ENCODE assay signal across 9 cellular contexts in the genomic region with DNA sequence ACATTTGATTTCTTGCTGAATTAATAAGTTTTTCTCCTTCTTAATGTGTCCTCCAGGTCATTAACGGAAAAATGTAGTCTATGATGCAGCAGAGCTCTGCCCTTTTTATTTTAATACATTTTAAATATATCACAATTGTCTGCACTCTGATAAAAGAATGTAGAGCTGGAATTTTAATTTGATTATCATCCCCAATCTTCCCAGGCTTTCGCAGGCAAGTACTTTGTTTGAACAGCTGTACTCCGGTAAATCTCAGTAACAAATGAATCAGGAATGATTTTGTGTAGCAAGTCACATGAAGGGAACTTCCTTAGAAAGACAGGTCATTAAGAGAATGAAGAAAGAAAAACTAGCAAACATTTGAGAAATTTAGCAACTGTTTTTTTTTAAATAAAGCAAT.
DNase-seq lines count a peak whose midpoint lies in the region; ATAC-seq, FAIRE-seq and TF ChIP-seq lines count a peak whose summit lies in the region.
"Had no signal": no experiment of that assay in that cellular context is flagged by ENCODE, and none has a peak within 500 bp of the region (broad histone marks: within the 10 kb centered on the region; RNA-seq: fewer than 3 reads in every experiment).

No MANE protein-coding gene starts in this region.

- no peaks in the 10 kb centered on the region for H4K20me1 ChIP-seq in endothelial cell of umbilical vein (replicated peaks; ENCODE audit: control insufficient read depth, extremely low read depth, insufficient read depth, low read length)

- CTCF ChIA-PET in endothelial cell of umbilical vein (lab: Charles Lee), result interaction anchor here (0.8 to 3.2 kb wide), 9 partner anchors 9 to 1177 kb away, joined by 3 to 28 read pairs (median 4); no protein-coding TSS in a partner anchor

- H3K9me3 ChIP-seq in HUES48 (ENCODE audit: control insufficient read depth, insufficient read depth, low read length), result no peaks in the 10 kb centered on the region
- H3K9me3 ChIP-seq in endothelial cell of umbilical vein (replicated peaks; ENCODE audit: control insufficient read depth, insufficient read depth, low read length), result no peaks in the 10 kb centered on the region
- no peaks in the 10 kb centered on the region for H3K9me3 ChIP-seq in esophagus squamous epithelium
- H3K9me3 ChIP-seq: thyroid gland had no signal

- DNase-seq in NCI-H82 treated with DMSO at 0.1 percent for 48 hours (lab: John Stamatoyannopoulos, UW; ENCODE audit: unreplicated experiment), result peak; percentile 45
- DNase-seq in endothelial cell of umbilical vein (ENCODE audit: low read depth, low spot score), result peak; percentile 86
- DNase-seq in osteocyte (ENCODE audit: extremely low spot score, unreplicated experiment), result no peak
- DNase-seq in natural killer cell treated with Interleukin-12 subunit alpha and Interleukin-12 subunit beta and Interleukin-15 and Interleukin-18, amount 100 ng/mL, for 72 hours (ENCODE audit: low spot score), result no peak
- no peak for DNase-seq in activated T-cell treated with anti-CD3 and anti-CD28 coated beads, Interleukin-2, amount 50 U/mL, for 1 hour
- DNase-seq in esophagus squamous epithelium (lab: John Stamatoyannopoulos, UW), result no peak
- DNase-seq: T-helper 9 cell, thyroid gland had no signal

- H3K27me3 ChIP-seq in HUES48 (ENCODE audit: control insufficient read depth, insufficient read depth, low read length) (no peaks in the 10 kb centered on the region), endothelial cell of umbilical vein (ENCODE audit: control insufficient read depth in 2 of 2, insufficient read depth in 2 of 2, low read length in 2 of 2) (no peaks in the 10 kb centered on the region), esophagus squamous epithelium (no peaks in the 10 kb centered on the region)
- H3K27me3 ChIP-seq: thyroid gland had no signal

- no peak for TF ChIP-seq CTCF in endothelial cell of umbilical vein (IDR thresholded peaks at IDR 0.05; ENCODE audit: extremely low read depth in 1 of 2, insufficient read depth in 1 of 2, low read depth in 1 of 2, low read length in 2 of 2)
- no peak for TF ChIP-seq CTCF in osteocyte (IDR thresholded peaks at IDR 0.05)
- TF ChIP-seq CTCF in esophagus squamous epithelium (IDR thresholded peaks at IDR 0.05), result no peak

- peak overlapping the region; percentile 75 for H3K27ac Mint-ChIP-seq in osteocyte (ENCODE audit: unreplicated experiment)
- H3K27ac Mint-ChIP-seq in natural killer cell treated with Interleukin-12 subunit alpha and Interleukin-12 subunit beta and Interleukin-15 and Interleukin-18, amount 100 ng/mL, for 72 hours, result no peak overlapping the region

- H3K4me3 ChIP-seq in HUES48 (ENCODE audit: low read depth, low read length) (peak overlapping the region; percentile 42), endothelial cell of umbilical vein (replicated peaks in 1 of 3; ENCODE audit: insufficient read depth in 1 of 3, low read depth in 1 of 3, low read length in 3 of 3) (peak overlapping the region in 1 of 3 experiments; percentile 34), esophagus squamous epithelium (no peak overlapping the region)
- H3K4me3 ChIP-seq: thyroid gland had no signal

- H3K79me2 ChIP-seq in endothelial cell of umbilical vein (ENCODE audit: control insufficient read depth, insufficient read depth, low read length), result peaks cover 33% of the 10 kb centered on the region

- peak overlapping the region; percentile 7; the same call in 1 of the 2 replicates for H3K9ac ChIP-seq in HUES48 (ENCODE audit: low read depth, low read length)
- peak overlapping the region; percentile 85 for H3K9ac ChIP-seq in endothelial cell of umbilical vein (replicated peaks; ENCODE audit: extremely low read depth, insufficient read depth, low read length)

- no peaks in the 10 kb centered on the region for H3K27me3 Mint-ChIP-seq in osteocyte (ENCODE audit: unreplicated experiment)
- peaks cover 3 to 23% of the 10 kb centered on the region in 2 donors for H3K27me3 Mint-ChIP-seq in natural killer cell treated with Interleukin-12 subunit alpha and Interleukin-12 subunit beta and Interleukin-15 and Interleukin-18, amount 100 ng/mL, for 72 hours

- POLR2A ChIA-PET in endothelial cell of umbilical vein (lab: Charles Lee), result interaction anchor here (1.4 to 2.9 kb wide), 2 partner anchors 29 to 147 kb away, joined by 4 to 11 read pairs; a partner anchor contains a TSS

- intact Hi-C loops in endothelial cell of umbilical vein (cut with micrococcal nuclease) (loop anchor here (1.0 to 10.0 kb wide), 7 partner anchors 72 to 1087 kb away; no protein-coding TSS in a partner anchor), esophagus squamous epithelium (cut with DNase I) (no loop called here)

- H3K27ac ChIP-seq in HUES48 (ENCODE audit: low read depth, low read length), result peak overlapping the region; percentile 97
- H3K27ac ChIP-seq in endothelial cell of umbilical vein (ENCODE audit: insufficient read depth, low read depth, low read length), result peak overlapping the region; percentile 95
- H3K27ac ChIP-seq in esophagus squamous epithelium, result peak overlapping the region in 2 of 4 donors; percentile 33 to 66
- H3K27ac ChIP-seq: thyroid gland had no signal

- BruUV-seq in endothelial cell of umbilical vein (replicated peaks; lab: Mats Ljungman, UMichigan), result no TSS peak

- no peak for ATAC-seq in natural killer cell treated with Interleukin-12 subunit alpha and Interleukin-12 subunit beta and Interleukin-15 and Interleukin-18, amount 100 ng/mL, for 72 hours

- 50 to 66% methylated on average over 3 of the region's 3 CpGs for WGBS in esophagus squamous epithelium, 2 donors

- TF ChIP-seq POLR2A in endothelial cell of umbilical vein (IDR thresholded peaks at IDR 0.05; ENCODE audit: low read depth, low read length) (no peak), esophagus squamous epithelium (IDR thresholded peaks at IDR 0.05) (no peak)

- no peak overlapping the region for H3K4me3 Mint-ChIP-seq in osteocyte (ENCODE audit: unreplicated experiment)
- no peak overlapping the region for H3K4me3 Mint-ChIP-seq in natural killer cell treated with Interleukin-12 subunit alpha and Interleukin-12 subunit beta and Interleukin-15 and Interleukin-18, amount 100 ng/mL, for 72 hours

- dilution Hi-C loops in endothelial cell of umbilical vein (cut with MboI; ENCODE audit: extremely low pct_ligation_motif_present, low sequenced_read_pairs), result no loop called here

- H3K9me3 Mint-ChIP-seq in osteocyte (ENCODE audit: unreplicated experiment), result no peaks in the 10 kb centered on the region
- H3K9me3 Mint-ChIP-seq in natural killer cell treated with Interleukin-12 subunit alpha and Interleukin-12 subunit beta and Interleukin-15 and Interleukin-18, amount 100 ng/mL, for 72 hours, result no peaks in the 10 kb centered on the region

- no peaks in the 10 kb centered on the region for H3K36me3 Mint-ChIP-seq in osteocyte (ENCODE audit: unreplicated experiment)
- H3K36me3 Mint-ChIP-seq in natural killer cell treated with Interleukin-12 subunit alpha and Interleukin-12 subunit beta and Interleukin-15 and Interleukin-18, amount 100 ng/mL, for 72 hours, result no peaks in the 10 kb centered on the region

- peak overlapping the region; percentile 95 for H3K4me2 ChIP-seq in endothelial cell of umbilical vein (ENCODE audit: insufficient read depth, low read length)

- no peak overlapping the region for H2AFZ ChIP-seq in endothelial cell of umbilical vein (ENCODE audit: low read depth, low read length)

- no peak for FAIRE-seq in endothelial cell of umbilical vein (lab: Jason Lieb, UNC)

- peaks cover 45% of the 10 kb centered on the region for H3K4me1 Mint-ChIP-seq in osteocyte (ENCODE audit: unreplicated experiment)
- no peaks in the 10 kb centered on the region for H3K4me1 Mint-ChIP-seq in natural killer cell treated with Interleukin-12 subunit alpha and Interleukin-12 subunit beta and Interleukin-15 and Interleukin-18, amount 100 ng/mL, for 72 hours (ENCODE audit: low read depth in 2 of 2)

- no peaks in the 10 kb centered on the region for H3K9me1 ChIP-seq in endothelial cell of umbilical vein (replicated peaks; ENCODE audit: control insufficient read depth, extremely low read depth, insufficient read depth, low read length)

- no peaks in the 10 kb centered on the region; the same call in 1 of the 2 replicates for H3K36me3 ChIP-seq in HUES48 (ENCODE audit: control insufficient read depth, insufficient read depth, low read length)
- no peaks in the 10 kb centered on the region for H3K36me3 ChIP-seq in endothelial cell of umbilical vein (ENCODE audit: control insufficient read depth in 2 of 2, extremely low read depth in 1 of 2, insufficient read depth in 2 of 2, low read length in 2 of 2)
- no peaks in the 10 kb centered on the region for H3K36me3 ChIP-seq in esophagus squamous epithelium
- H3K36me3 ChIP-seq: thyroid gland had no signal

- H3K4me1 ChIP-seq in HUES48 (ENCODE audit: control insufficient read depth, insufficient read depth, low read length), result peaks cover 79% of the 10 kb centered on the region
- H3K4me1 ChIP-seq in endothelial cell of umbilical vein (ENCODE audit: control insufficient read depth, extremely low read depth, insufficient read depth, low read length), result peaks cover 37% of the 10 kb centered on the region
- peaks cover 0 to 29% (median 8%) of the 10 kb centered on the region in 3 donors for H3K4me1 ChIP-seq in esophagus squamous epithelium

TF ChIP-seq in endothelial cell of umbilical vein, 7 proteins besides CTCF, POLR2A, EP300 and RAD21:
- TF ChIP-seq FOS (IDR thresholded peaks at IDR 0.05; ENCODE audit: borderline replicate concordance, insufficient read depth, low read length) (peak; percentile 56), GATA2 (IDR thresholded peaks at IDR 0.05; ENCODE audit: insufficient read depth, insufficient read length, low read depth, low read length) (peak; percentile 73), POLR2AphosphoS5 (IDR thresholded peaks at IDR 0.05; ENCODE audit: insufficient read depth, low read depth, low read length) (peak; percentile 29), EZH2 (IDR thresholded peaks at IDR 0.05; ENCODE audit: borderline replicate concordance, low read depth, low read length, severe bottlenecking) (no peak), JUN (IDR thresholded peaks at IDR 0.05; ENCODE audit: borderline replicate concordance, insufficient read depth, insufficient read length, low read depth) (peak; percentile 24), MYC (IDR thresholded peaks at IDR 0.05; ENCODE audit: low read depth, low read length) (no peak)
- TF ChIP-seq, protein P1, sequence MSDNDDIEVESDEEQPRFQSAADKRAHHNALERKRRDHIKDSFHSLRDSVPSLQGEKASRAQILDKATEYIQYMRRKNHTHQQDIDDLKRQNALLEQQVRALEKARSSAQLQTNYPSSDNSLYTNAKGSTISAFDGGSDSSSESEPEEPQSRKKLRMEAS (IDR thresholded peaks at IDR 0.05; ENCODE audit: insufficient read depth, insufficient read length), result no peak

Comparison
In these comparisons a context has a peak if more than half of its experiments do, and no peak if none do; other contexts are left out.
1. DNase-seq: peak in NCI-H82 treated with DMSO at 0.1 percent for 48 hours (single experiment) and endothelial cell of umbilical vein (single experiment); none in osteocyte (single experiment), natural killer cell treated with Interleukin-12 subunit alpha and Interleukin-12 subunit beta and Interleukin-15 and Interleukin-18, amount 100 ng/mL, for 72 hours (single experiment), activated T-cell treated with anti-CD3 and anti-CD28 coated beads, Interleukin-2, amount 50 U/mL, for 1 hour (single experiment) and esophagus squamous epithelium (single experiment).